ENCODE assay signal across 1 cellular context in the genomic region with DNA sequence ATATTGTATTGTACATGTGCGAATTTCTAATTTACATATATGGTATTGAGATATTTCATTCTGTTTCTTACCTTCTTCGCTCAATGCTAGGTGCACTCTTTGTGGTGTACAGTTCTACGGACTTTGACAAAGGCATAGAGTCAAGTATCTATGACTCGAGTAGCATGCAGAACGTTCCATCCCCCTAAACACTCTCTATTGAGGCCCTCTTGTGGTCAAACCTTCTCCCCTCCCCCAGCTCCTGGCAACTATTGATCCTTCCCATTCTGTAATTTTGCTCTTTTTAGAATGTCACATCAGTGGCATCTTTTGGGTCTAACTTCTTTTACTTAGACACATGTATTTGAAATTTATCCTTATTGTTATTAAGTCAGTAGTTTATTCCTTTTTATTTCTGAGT.
TF ChIP-seq lines count a peak whose summit lies in the region.

No MANE protein-coding gene starts in this region.

TF ChIP-seq in GM12878, 131 proteins besides CTCF, POLR2A, EP300 and RAD21:
- TF ChIP-seq BRCA1 (IDR thresholded peaks at IDR 0.05; ENCODE audit: low read depth, low read length) (no peak), SMC3 (IDR thresholded peaks at IDR 0.05; ENCODE audit: borderline replicate concordance, low read length) (peak; percentile 26; the same call in 1 of the 2 replicates)
